In genomic region chr10:110269641-110270318, GRCh38 we compare ENCODE assay signal across 8 cellular contexts. TPM values are rescaled to one million over a fixed set of nuclear protein-coding genes. Genes with fewer than 3 reads are reported as not detected.
DNase-seq lines count a peak whose midpoint lies in the region; ATAC-seq, FAIRE-seq and TF ChIP-seq lines count a peak whose summit lies in the region.

No MANE protein-coding gene starts in this region.

- TF ChIP-seq POLR2A in GM12891 (IDR thresholded peaks at IDR 0.05; ENCODE audit: low read depth, low read length) (no peak), stomach (IDR thresholded peaks at IDR 0.05) (no peak)

- ATAC-seq in HG02938 (IDR thresholded peaks at IDR 0.05; ENCODE audit: unreplicated experiment), result peak; percentile 47

- peaks cover 30% of the 10 kb centered on the region for H3K4me1 Mint-ChIP-seq in activated naive CD8-positive, alpha-beta T cell treated with anti-CD3 and anti-CD28 coated beads for 36 hours

- H3K4me1 ChIP-seq in stomach, result peaks cover 7 to 58% (median 40%) of the 10 kb centered on the region in 4 donors

- no peaks in the 10 kb centered on the region for H3K27me3 Mint-ChIP-seq in activated naive CD8-positive, alpha-beta T cell treated with anti-CD3 and anti-CD28 coated beads for 36 hours

- H3K27ac Mint-ChIP-seq in activated naive CD8-positive, alpha-beta T cell treated with anti-CD3 and anti-CD28 coated beads for 36 hours, result peak overlapping the region; percentile 50

- no peak for TF ChIP-seq EP300 in stomach (IDR thresholded peaks at IDR 0.05)

- peak overlapping the region; percentile 56 to 78 (median 69) for H3K27ac ChIP-seq in stomach

- no peaks in the 10 kb centered on the region for H3K36me3 ChIP-seq in stomach

- TF ChIP-seq CTCF in stomach (IDR thresholded peaks at IDR 0.05), result no peak

- 6 to 20% (median 15%) methylated on average over 3 of the region's 3 CpGs for WGBS in stomach, 5 donors

- H3K4me3 Mint-ChIP-seq in activated naive CD8-positive, alpha-beta T cell treated with anti-CD3 and anti-CD28 coated beads for 36 hours, result peak overlapping the region; percentile 57

- no peaks in the 10 kb centered on the region for H3K9me3 ChIP-seq in stomach

- H3K36me3 Mint-ChIP-seq in activated naive CD8-positive, alpha-beta T cell treated with anti-CD3 and anti-CD28 coated beads for 36 hours, result no peaks in the 10 kb centered on the region

- no peaks in the 10 kb centered on the region for H3K9me3 Mint-ChIP-seq in activated naive CD8-positive, alpha-beta T cell treated with anti-CD3 and anti-CD28 coated beads for 36 hours

- FAIRE-seq in GM12891 (lab: Jason Lieb, UNC), result peak; percentile 78

- no peaks in the 10 kb centered on the region for H3K27me3 ChIP-seq in stomach

- H3K4me3 ChIP-seq in stomach, result peak overlapping the region; percentile 7 to 25 (median 10)

- no peak for DNase-seq in GM12891 (ENCODE audit: insufficient read length, low spot score)
- no peak for DNase-seq in activated naive CD8-positive, alpha-beta T cell treated with anti-CD3 and anti-CD28 coated beads for 36 hours
- peak; percentile 40 to 94 for DNase-seq in hippocampal formation (lab: John Stamatoyannopoulos, UW)
- peak; percentile 28 for DNase-seq in stomach
- no peak for DNase-seq in cortex of kidney (lab: John Stamatoyannopoulos, UW)
- DNase-seq in OCI-M2 (lab: John Stamatoyannopoulos, UW; ENCODE audit: unreplicated experiment), result no peak
- DNase-seq in stimulated activated CD8-positive, alpha-beta memory T cell treated with anti-CD3 and anti-CD28 coated beads, Interleukin-4, amount 100 ng/mL, for 48 hours, result no peak

- intact Hi-C loops in stomach (cut with DNase I; ENCODE audit: low total_unique reads), result loop anchor here (10.0 kb wide), 1 partner anchor 385 kb away; no protein-coding TSS in a partner anchor

TF ChIP-seq in GM12891, 5 proteins besides CTCF, POLR2A, EP300 and RAD21:
- no peak for TF ChIP-seq SPI1 (IDR thresholded peaks at IDR 0.05; ENCODE audit: low read depth, low read length)
- no peak for TF ChIP-seq PAX5 (IDR thresholded peaks at IDR 0.05; ENCODE audit: insufficient read depth, low read length, severe bottlenecking)
- no peak for TF ChIP-seq POU2F2 (IDR thresholded peaks at IDR 0.05; ENCODE audit: low read depth, low read length)
- TF ChIP-seq POLR2AphosphoS5 (IDR thresholded peaks at IDR 0.05; ENCODE audit: low read depth, low read length), result no peak
- TF ChIP-seq TAF1 (IDR thresholded peaks at IDR 0.05; ENCODE audit: low read depth, low read length), result no peak

RNA-seq across cellular contexts. Expression of gene SMNDC1, which starts 34.9 kb away (rescaled TPM):
- 22.3 TPM for polyA plus RNA-seq in GM12891 (2012; ENCODE audit: low read depth, missing spikeins)
- total RNA-seq in activated naive CD8-positive, alpha-beta T cell treated with anti-CD3 and anti-CD28 coated beads for 36 hours, result 10 to 100 TPM; 55.1 to 56.9 TPM
- total RNA-seq in stomach, result 10 to 100 TPM in 3 of 5 donors, 1 to 10 TPM in 2; 7.8 to 31.6 (median 29.0) TPM
- 10 to 100 TPM in 1 of 3 donors, 1 to 10 TPM in 2; 7.7 to 21.7 (median 8.7) TPM for polyA plus RNA-seq in stomach

Comparison
In these comparisons a context has a peak if more than half of its experiments do, and no peak if none do; other contexts are left out.
1. DNase-seq: peak in hippocampal formation (2 of 2) and stomach (single experiment); none in GM12891 (single experiment), activated naive CD8-positive, alpha-beta T cell treated with anti-CD3 and anti-CD28 coated beads for 36 hours (single experiment), cortex of kidney (single experiment), OCI-M2 (single experiment) and stimulated activated CD8-positive, alpha-beta memory T cell treated with anti-CD3 and anti-CD28 coated beads, Interleukin-4, amount 100 ng/mL, for 48 hours (single experiment).